Comparison of ENCODE assay signal across 28 cellular contexts in the genomic region with DNA sequence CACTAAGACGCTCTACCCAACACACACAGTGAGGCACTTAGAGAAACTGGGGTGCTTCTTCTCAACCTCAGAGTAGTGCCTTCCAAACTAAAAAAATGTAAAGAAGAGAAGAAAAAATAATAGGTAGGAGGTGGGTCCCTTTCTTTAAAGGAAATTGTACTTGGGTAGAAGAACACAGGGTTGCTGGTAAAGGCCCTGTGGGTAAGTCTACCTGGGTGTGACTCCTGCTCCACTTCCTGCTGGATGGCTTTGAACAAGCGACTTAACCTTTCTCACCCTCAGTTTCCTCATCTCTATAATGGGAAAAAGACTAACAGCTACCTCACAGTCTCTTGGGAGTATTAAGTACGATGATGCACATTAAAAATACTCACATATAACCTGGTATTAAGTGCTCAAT. TPM values are rescaled to one million over a fixed set of nuclear protein-coding genes. Genes with fewer than 3 reads are reported as not detected.
"Had no signal": no experiment of that assay in that cellular context is flagged by ENCODE, and none has a peak within 500 bp of the region (broad histone marks: within the 10 kb centered on the region; RNA-seq: fewer than 3 reads in every experiment).

No MANE protein-coding gene starts in this region.

- H3K9me3 Mint-ChIP-seq: dendritic cell treated with granulocyte-macrophage colony-stimulating factor and Interleukin-4, amounts not matched to agents 40 ng/mL and 50 ng/mL, for 4 days; naive B cell; stimulated activated naive B cell treated with anti-CD40 and anti-IgM and Interleukin-4, amounts not matched to agents 10 μg/mL and 1 μg/mL and 100 μg/mL, for 72 hours; stimulated activated naive CD8-positive, alpha-beta T cell treated with anti-CD3 and anti-CD28 coated beads, Interleukin-15, amount 100 ng/mL, for 72 hours had no signal

- H3K4me2 ChIP-seq: hepatocyte had no signal

- FAIRE-seq: kidney had no signal

- H3K27me3 ChIP-seq: hepatocyte, spleen, testis, tibial nerve, upper lobe of right lung, vagina had no signal

- H3K4me1 ChIP-seq: left ventricle myocardium inferior, lower lobe of right lung, spleen, testis, tibial nerve, upper lobe of right lung, vagina had no signal

- ATAC-seq: left cardiac atrium; lower lobe of right lung; sciatic nerve; stimulated activated naive B cell treated with anti-CD40 and anti-IgM and Interleukin-4, amounts not matched to agents 10 μg/mL and 1 μg/mL and 100 μg/mL, for 72 hours; stimulated activated naive CD8-positive, alpha-beta T cell treated with anti-CD3 and anti-CD28 coated beads, Interleukin-15, amount 100 ng/mL, for 72 hours; upper lobe of right lung had no signal

- H3K27ac Mint-ChIP-seq: dendritic cell treated with granulocyte-macrophage colony-stimulating factor and Interleukin-4, amounts not matched to agents 40 ng/mL and 50 ng/mL, for 4 days; stimulated activated naive B cell treated with anti-CD40 and anti-IgM and Interleukin-4, amounts not matched to agents 10 μg/mL and 1 μg/mL and 100 μg/mL, for 72 hours; stimulated activated naive CD8-positive, alpha-beta T cell treated with anti-CD3 and anti-CD28 coated beads, Interleukin-15, amount 100 ng/mL, for 72 hours had no signal

- H2AFZ ChIP-seq: hepatocyte had no signal

- H3K27ac ChIP-seq: hepatocyte, left ventricle myocardium inferior, lower lobe of right lung, spleen, testis, tibial nerve, upper lobe of right lung, vagina had no signal

- H3K4me3 ChIP-seq: hepatocyte, left ventricle myocardium inferior, lower lobe of right lung, spleen, testis, tibial nerve, upper lobe of right lung, vagina had no signal

- H3K79me2 ChIP-seq: hepatocyte had no signal

- H3K27me3 Mint-ChIP-seq: dendritic cell treated with granulocyte-macrophage colony-stimulating factor and Interleukin-4, amounts not matched to agents 40 ng/mL and 50 ng/mL, for 4 days; stimulated activated naive CD8-positive, alpha-beta T cell treated with anti-CD3 and anti-CD28 coated beads, Interleukin-15, amount 100 ng/mL, for 72 hours had no signal

- H3K36me3 ChIP-seq: left ventricle myocardium inferior, lower lobe of right lung, spleen, tibial nerve, upper lobe of right lung, vagina had no signal

- H3K4me1 Mint-ChIP-seq: stimulated activated naive B cell treated with anti-CD40 and anti-IgM and Interleukin-4, amounts not matched to agents 10 μg/mL and 1 μg/mL and 100 μg/mL, for 72 hours had no signal

- H3K36me3 Mint-ChIP-seq: naive B cell; stimulated activated naive B cell treated with anti-CD40 and anti-IgM and Interleukin-4, amounts not matched to agents 10 μg/mL and 1 μg/mL and 100 μg/mL, for 72 hours had no signal

- DNase-seq: erythroblast; foreskin melanocyte; head of caudate nucleus; kidney; left cardiac atrium; left ventricle myocardium inferior; lower lobe of right lung; mesenchymal stem cell; naive B cell; posterior cingulate gyrus; spleen; stimulated activated CD4-positive, alpha-beta T cell treated with anti-CD3 and anti-CD28 coated beads, Interleukin-15, amount 100 ng/mL, for 24 hours; stimulated activated CD4-positive, alpha-beta T cell treated with anti-CD3 and anti-CD28 coated beads, Interleukin-1b, Interleukin-23, amount 100 ng/mL, for 48 hours; stimulated activated CD4-positive, alpha-beta T cell treated with anti-CD3 and anti-CD28 coated beads, Interleukin-4, amount 100 ng/mL, for 24 hours; stimulated activated naive B cell treated with anti-CD40 and anti-IgM and Interleukin-4, amounts not matched to agents 10 μg/mL and 1 μg/mL and 100 μg/mL, for 72 hours; stimulated activated naive CD8-positive, alpha-beta T cell treated with anti-CD3 and anti-CD28 coated beads, Interleukin-15, amount 100 ng/mL, for 72 hours; testis; upper lobe of right lung had no signal

- H3K4me3 Mint-ChIP-seq: dendritic cell treated with granulocyte-macrophage colony-stimulating factor and Interleukin-4, amounts not matched to agents 40 ng/mL and 50 ng/mL, for 4 days; naive B cell; stimulated activated naive B cell treated with anti-CD40 and anti-IgM and Interleukin-4, amounts not matched to agents 10 μg/mL and 1 μg/mL and 100 μg/mL, for 72 hours; stimulated activated naive CD8-positive, alpha-beta T cell treated with anti-CD3 and anti-CD28 coated beads, Interleukin-15, amount 100 ng/mL, for 72 hours had no signal

- H3K9me3 ChIP-seq: left ventricle myocardium inferior, lower lobe of right lung, spleen, testis, tibial nerve, upper lobe of right lung, vagina had no signal

RNA-seq across cellular contexts. Expression of gene GLRA1, which starts 32.1 kb away (rescaled TPM):
- total RNA-seq: hepatocyte, kidney, left cardiac atrium, left ventricle myocardium inferior, lower lobe of right lung, osteocyte, pulmonary artery endothelial cell, sciatic nerve, skeletal muscle tissue, spleen, subcutaneous adipose tissue, testis, tibial nerve, upper lobe of right lung, vagina had no signal
- polyA plus RNA-seq: hepatocyte, neural cell, spleen had no signal
